In genomic region chr5:106414342-106414741, GRCh38 we compare ENCODE assay signal across 7 cellular contexts.
"Had no signal": no experiment of that assay in that cellular context is flagged by ENCODE, and none has a peak within 500 bp of the region (broad histone marks: within the 10 kb centered on the region; RNA-seq: fewer than 3 reads in every experiment).

No MANE protein-coding gene starts in this region.

- ATAC-seq: GM23338, K562 had no signal

- H3K4me3 ChIP-seq: GM23338, K562 had no signal

- DNase-seq: H9, HCEC 1CT, HFFc6, IMR-90, KG1 had no signal
